In the genomic region with DNA sequence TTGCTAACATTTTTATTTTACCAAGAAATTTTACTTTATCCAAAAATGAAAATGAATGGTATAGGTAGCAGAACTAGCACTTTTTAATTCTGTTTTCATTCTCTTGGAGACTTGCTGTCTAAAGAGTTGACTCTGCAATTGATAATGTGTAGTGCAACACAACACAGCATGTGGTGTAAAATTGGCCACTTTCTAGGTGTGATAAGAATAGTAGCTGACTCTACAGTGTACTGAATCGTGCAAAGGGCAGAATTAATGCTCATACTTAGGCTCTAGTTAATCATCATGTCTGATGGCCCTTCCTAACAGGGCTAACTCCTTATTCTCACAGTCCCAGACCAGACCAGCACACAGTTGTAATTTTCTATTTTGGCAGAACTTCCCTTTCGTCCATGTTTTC, we compare ENCODE assay signal across 20 cellular contexts.
"Had no signal": no experiment of that assay in that cellular context is flagged by ENCODE, and none has a peak within 500 bp of the region (broad histone marks: within the 10 kb centered on the region; RNA-seq: fewer than 3 reads in every experiment).

No MANE protein-coding gene starts in this region.

- FAIRE-seq: endothelial cell of umbilical vein had no signal

- H3K4me3 ChIP-seq: psoas muscle, right lobe of liver, tibial artery, upper lobe of right lung, vagina had no signal

- H3K9me3 ChIP-seq: neutrophil, psoas muscle, right lobe of liver, tibial artery, upper lobe of right lung, vagina had no signal

- H3K4me3 Mint-ChIP-seq: dendritic cell treated with granulocyte-macrophage colony-stimulating factor and Interleukin-4, amounts not matched to agents 40 ng/mL and 50 ng/mL, for 4 days; naive B cell; nephron; stimulated activated memory B cell treated with anti-CD40 and anti-IgM and Interleukin-4, amounts not matched to agents 10 μg/mL and 1 μg/mL and 100 μg/mL, for 72 hours; stimulated activated naive CD8-positive, alpha-beta T cell treated with anti-CD3 and anti-CD28 coated beads, Interleukin-15, Interleukin-2, amounts not matched to agents 100 ng/mL and 50 ng/mL, for 24 hours had no signal

- H3K9me3 Mint-ChIP-seq: dendritic cell treated with granulocyte-macrophage colony-stimulating factor and Interleukin-4, amounts not matched to agents 40 ng/mL and 50 ng/mL, for 4 days; naive B cell; nephron had no signal

- H3K4me1 Mint-ChIP-seq: stimulated activated memory B cell treated with anti-CD40 and anti-IgM and Interleukin-4, amounts not matched to agents 10 μg/mL and 1 μg/mL and 100 μg/mL, for 72 hours had no signal

- H3K27ac Mint-ChIP-seq: dendritic cell treated with granulocyte-macrophage colony-stimulating factor and Interleukin-4, amounts not matched to agents 40 ng/mL and 50 ng/mL, for 4 days; naive B cell; stimulated activated memory B cell treated with anti-CD40 and anti-IgM and Interleukin-4, amounts not matched to agents 10 μg/mL and 1 μg/mL and 100 μg/mL, for 72 hours; stimulated activated naive CD8-positive, alpha-beta T cell treated with anti-CD3 and anti-CD28 coated beads, Interleukin-15, Interleukin-2, amounts not matched to agents 100 ng/mL and 50 ng/mL, for 24 hours had no signal

- DNase-seq: erythroblast; foreskin keratinocyte; head of caudate nucleus; hippocampal formation; left colon; mesendoderm; naive B cell; psoas muscle; retina; right lobe of liver; stimulated activated CD4-positive, alpha-beta T cell treated with anti-CD3 and anti-CD28 coated beads, Interleukin-4, amount 100 ng/mL, for 24 hours; tibial artery; upper lobe of right lung had no signal

- ATAC-seq: foreskin keratinocyte; left colon; psoas muscle; right lobe of liver; stimulated activated memory B cell treated with anti-CD40 and anti-IgM and Interleukin-4, amounts not matched to agents 10 μg/mL and 1 μg/mL and 100 μg/mL, for 72 hours; upper lobe of right lung had no signal

- H3K27me3 Mint-ChIP-seq: dendritic cell treated with granulocyte-macrophage colony-stimulating factor and Interleukin-4, amounts not matched to agents 40 ng/mL and 50 ng/mL, for 4 days; naive B cell; stimulated activated memory B cell treated with anti-CD40 and anti-IgM and Interleukin-4, amounts not matched to agents 10 μg/mL and 1 μg/mL and 100 μg/mL, for 72 hours; stimulated activated naive CD8-positive, alpha-beta T cell treated with anti-CD3 and anti-CD28 coated beads, Interleukin-15, Interleukin-2, amounts not matched to agents 100 ng/mL and 50 ng/mL, for 24 hours had no signal

- H3K27me3 ChIP-seq: foreskin keratinocyte, neutrophil, right lobe of liver, tibial artery, upper lobe of right lung, vagina had no signal

- H3K27ac ChIP-seq: foreskin keratinocyte, neutrophil, psoas muscle, right lobe of liver, tibial artery, upper lobe of right lung, vagina had no signal
